ENCODE assay signal across 12 cellular contexts in genomic region chr19:49932731-49933131, GRCh38. TPM values are rescaled to one million over a fixed set of nuclear protein-coding genes. Genes with fewer than 3 reads are reported as not detected.
DNase-seq lines count a peak whose midpoint lies in the region; ATAC-seq, FAIRE-seq and TF ChIP-seq lines count a peak whose summit lies in the region.
"Had no signal": no experiment of that assay in that cellular context is flagged by ENCODE, and none has a peak within 500 bp of the region (broad histone marks: within the 10 kb centered on the region; RNA-seq: fewer than 3 reads in every experiment).

No MANE protein-coding gene starts in this region.

- 79 to 88% (median 86%) methylated on average over 19 to 25 of the region's 25 CpGs for WGBS in small intestine, 3 donors

- no peak overlapping the region for H2AFZ ChIP-seq in Karpas-422 (ENCODE audit: low read length)
- H2AFZ ChIP-seq: hepatocyte had no signal

- peaks cover 37% of the 10 kb centered on the region for H4K20me1 ChIP-seq in Karpas-422 (ENCODE audit: insufficient read depth, low read depth, low read length)

- peaks cover 48% of the 10 kb centered on the region for H3K36me3 Mint-ChIP-seq in activated CD4-positive, alpha-beta T cell treated with anti-CD3 and anti-CD28 coated beads, Interleukin-2, amount 10 ng/mL, durations not matched to agents 24 days and 14 days (ENCODE audit: low read depth)
- H3K36me3 Mint-ChIP-seq in activated naive CD4-positive, alpha-beta T cell treated with anti-CD3 and anti-CD28 coated beads, Interleukin-2, amount 10 ng/mL, durations not matched to agents 7 days and 5 days: peaks cover 25% of the 10 kb centered on the region

- H3K4me3 ChIP-seq in small intestine (ENCODE audit: low read depth in 1 of 2, low read length in 2 of 2) (no peak overlapping the region), Karpas-422 (ENCODE audit: low read length) (no peak overlapping the region)
- H3K4me3 ChIP-seq: esophagus muscularis mucosa, hepatocyte, SJSA1 had no signal

- in situ Hi-C loops in G401 (cut with HindIII; ENCODE audit: low sequenced_read_pairs): no loop called here

- H3K27ac Mint-ChIP-seq in activated CD4-positive, alpha-beta T cell treated with anti-CD3 and anti-CD28 coated beads, Interleukin-2, amount 10 ng/mL, durations not matched to agents 24 days and 14 days: peak overlapping the region; percentile 74
- H3K27ac Mint-ChIP-seq in activated naive CD4-positive, alpha-beta T cell treated with anti-CD3 and anti-CD28 coated beads, Interleukin-2, amount 10 ng/mL, durations not matched to agents 7 days and 5 days: peak overlapping the region; percentile 87

- H3K27me3 ChIP-seq in small intestine (ENCODE audit: control insufficient read depth in 2 of 2, insufficient read depth in 2 of 2, low read length in 2 of 2) (no peaks in the 10 kb centered on the region), Karpas-422 (ENCODE audit: low read length) (no peaks in the 10 kb centered on the region)
- H3K27me3 ChIP-seq: esophagus muscularis mucosa, hepatocyte, SJSA1 had no signal

- H3K36me3 ChIP-seq in small intestine (ENCODE audit: control insufficient read depth in 2 of 2, insufficient read depth in 2 of 2, low read length in 2 of 2) (peaks cover 0 to 3% of the 10 kb centered on the region in 2 donors), Karpas-422 (ENCODE audit: insufficient read depth, low read length) (peaks cover 39% of the 10 kb centered on the region)

- H3K4me1 Mint-ChIP-seq in activated CD4-positive, alpha-beta T cell treated with anti-CD3 and anti-CD28 coated beads, Interleukin-2, amount 10 ng/mL, durations not matched to agents 24 days and 14 days: peaks cover 41% of the 10 kb centered on the region
- peaks cover 58% of the 10 kb centered on the region for H3K4me1 Mint-ChIP-seq in activated naive CD4-positive, alpha-beta T cell treated with anti-CD3 and anti-CD28 coated beads, Interleukin-2, amount 10 ng/mL, durations not matched to agents 7 days and 5 days

- H3K9me3 ChIP-seq in small intestine (ENCODE audit: control insufficient read depth, low read depth) (no peaks in the 10 kb centered on the region), Karpas-422 (ENCODE audit: low read length) (no peaks in the 10 kb centered on the region)
- H3K9me3 ChIP-seq: esophagus muscularis mucosa, SJSA1 had no signal

- no peak for FAIRE-seq in small intestine (lab: Jason Lieb, UNC)

- peaks cover 35% of the 10 kb centered on the region for H3K79me2 ChIP-seq in Karpas-422 (ENCODE audit: low read length)

- intact Hi-C loops in activated CD4-positive, alpha-beta T cell treated with anti-CD3 and anti-CD28 coated beads, Interleukin-2, amount 10 ng/mL, durations not matched to agents 24 days and 14 days (cut with micrococcal nuclease): loop anchor here (5.0 kb wide), 1 partner anchor 120 kb away; the partner anchor contains the start of gene FUZ

- CTCF ChIA-PET in activated naive CD4-positive, alpha-beta T cell treated with anti-CD3 and anti-CD28 coated beads, Interleukin-2, amount 10 ng/mL, durations not matched to agents 7 days and 5 days (lab: Charles Lee): interaction anchor here (1.0 kb wide), 1 partner anchor 23 kb away, joined by 3 read pairs; no protein-coding TSS in a partner anchor

- peak; percentile 80 for DNase-seq in activated CD4-positive, alpha-beta T cell treated with anti-CD3 and anti-CD28 coated beads, Interleukin-2, amount 10 ng/mL, durations not matched to agents 24 days and 14 days
- DNase-seq in activated naive CD4-positive, alpha-beta T cell treated with anti-CD3 and anti-CD28 coated beads, Interleukin-2, amount 10 ng/mL, durations not matched to agents 7 days and 5 days: peak; percentile 75
- DNase-seq in small intestine: peak; percentile 19
- DNase-seq in GDM1 (lab: John Stamatoyannopoulos, UW): no peak
- no peak for DNase-seq in G401 (ENCODE audit: low spot score)
- DNase-seq in Karpas-422: no peak
- DNase-seq: GF-D8 had no signal

- peaks cover under 1 to 3% of the 10 kb centered on the region in 2 donors for H3K4me1 ChIP-seq in small intestine (ENCODE audit: control insufficient read depth in 2 of 2, insufficient read depth in 1 of 2, low read depth in 1 of 2, low read length in 1 of 2)
- peaks cover 27% of the 10 kb centered on the region for H3K4me1 ChIP-seq in Karpas-422 (ENCODE audit: low read length)

- no peak overlapping the region for H3K27ac ChIP-seq in small intestine (ENCODE audit: low read depth in 1 of 2, low read length in 1 of 2)
- no peak overlapping the region for H3K27ac ChIP-seq in Karpas-422 (ENCODE audit: low read length)
- H3K27ac ChIP-seq: esophagus muscularis mucosa, hepatocyte, SJSA1 had no signal

- peaks cover 10% of the 10 kb centered on the region for H3K27me3 Mint-ChIP-seq in activated CD4-positive, alpha-beta T cell treated with anti-CD3 and anti-CD28 coated beads, Interleukin-2, amount 10 ng/mL, durations not matched to agents 24 days and 14 days
- H3K27me3 Mint-ChIP-seq in activated naive CD4-positive, alpha-beta T cell treated with anti-CD3 and anti-CD28 coated beads, Interleukin-2, amount 10 ng/mL, durations not matched to agents 7 days and 5 days: peaks cover 62% of the 10 kb centered on the region

- H3K9ac ChIP-seq in Karpas-422 (ENCODE audit: low read length): no peak overlapping the region

- peak; percentile 21 for TF ChIP-seq POLR2A in GM18505 (IDR thresholded peaks at IDR 0.05; ENCODE audit: borderline replicate concordance, extremely low read depth, insufficient read depth, insufficient read length)

- peak overlapping the region; percentile 56 for H3K4me3 Mint-ChIP-seq in activated CD4-positive, alpha-beta T cell treated with anti-CD3 and anti-CD28 coated beads, Interleukin-2, amount 10 ng/mL, durations not matched to agents 24 days and 14 days
- H3K4me3 Mint-ChIP-seq in activated naive CD4-positive, alpha-beta T cell treated with anti-CD3 and anti-CD28 coated beads, Interleukin-2, amount 10 ng/mL, durations not matched to agents 7 days and 5 days: peak overlapping the region; percentile 59

- H3K9me3 Mint-ChIP-seq in activated CD4-positive, alpha-beta T cell treated with anti-CD3 and anti-CD28 coated beads, Interleukin-2, amount 10 ng/mL, durations not matched to agents 24 days and 14 days: peaks cover 4% of the 10 kb centered on the region
- H3K9me3 Mint-ChIP-seq in activated naive CD4-positive, alpha-beta T cell treated with anti-CD3 and anti-CD28 coated beads, Interleukin-2, amount 10 ng/mL, durations not matched to agents 7 days and 5 days: peaks cover 5% of the 10 kb centered on the region

- no peaks in the 10 kb centered on the region for H3K9me2 ChIP-seq in Karpas-422 (replicated peaks; ENCODE audit: insufficient read depth, low read length)

- H3K4me2 ChIP-seq in Karpas-422 (ENCODE audit: low read depth, low read length, poor library complexity, severe bottlenecking): no peak overlapping the region
- H3K4me2 ChIP-seq: hepatocyte had no signal

- no peak for ATAC-seq in GM18505 (IDR thresholded peaks at IDR 0.05; ENCODE audit: unreplicated experiment)
- ATAC-seq: HCT116 had no signal

RNA-seq across cellular contexts. Expression of gene NUP62, which starts 3.4 kb away (rescaled TPM):
- 217 and 232 TPM in 2 replicates for total RNA-seq in activated CD4-positive, alpha-beta T cell treated with anti-CD3 and anti-CD28 coated beads, Interleukin-2, amount 10 ng/mL, durations not matched to agents 24 days and 14 days
- polyA plus RNA-seq in small intestine: 10 to 100 TPM; 20.5 to 31.6 (median 24.2) TPM
- total RNA-seq in G401 (2014; rRNA removed; shearing (Covaris generic)): 79.9 and 86.1 TPM in 2 replicates
- 35.0 and 37.9 TPM in 2 replicates for total RNA-seq in Karpas-422 (2014; rRNA removed; shearing (Covaris generic); ENCODE audit: low replicate concordance)

RNA-seq across cellular contexts. Expression of gene ATF5, which starts 3.7 kb away (rescaled TPM):
- 44.3 and 45.5 TPM in 2 replicates for total RNA-seq in activated CD4-positive, alpha-beta T cell treated with anti-CD3 and anti-CD28 coated beads, Interleukin-2, amount 10 ng/mL, durations not matched to agents 24 days and 14 days
- 10 to 100 TPM; 40.2 to 51.7 (median 44.3) TPM for polyA plus RNA-seq in small intestine
- total RNA-seq in G401 (2014; rRNA removed; shearing (Covaris generic)): 9.4 and 12.4 TPM in 2 replicates
- 454 and 537 TPM in 2 replicates for total RNA-seq in Karpas-422 (2014; rRNA removed; shearing (Covaris generic); ENCODE audit: low replicate concordance)

RNA-seq across cellular contexts. Expression of gene SIGLEC11, which starts 28.2 kb away (rescaled TPM):
- not detected in 2 replicates for total RNA-seq in activated CD4-positive, alpha-beta T cell treated with anti-CD3 and anti-CD28 coated beads, Interleukin-2, amount 10 ng/mL, durations not matched to agents 24 days and 14 days
- 1 to 10 TPM in 1 of 3 donors, under 1 TPM in 2; 0.45 to 1.1 (median 0.54) TPM for polyA plus RNA-seq in small intestine
- not detected in 2 replicates for total RNA-seq in G401 (2014; rRNA removed; shearing (Covaris generic))
- total RNA-seq in Karpas-422 (2014; rRNA removed; shearing (Covaris generic); ENCODE audit: low replicate concordance): 0.87 TPM in 1 of 2 replicates, not detected in the other
- total RNA-seq: SJSA1 had no signal

RNA-seq across cellular contexts. Expression of gene IL4I1, which starts 36.0 kb away (rescaled TPM):
- 40.4 and 41.4 TPM in 2 replicates for total RNA-seq in activated CD4-positive, alpha-beta T cell treated with anti-CD3 and anti-CD28 coated beads, Interleukin-2, amount 10 ng/mL, durations not matched to agents 24 days and 14 days
- 1 to 10 TPM in 2 of 3 donors, not detected in 1; 1.0 to 1.3 TPM for polyA plus RNA-seq in small intestine
- total RNA-seq in G401 (2014; rRNA removed; shearing (Covaris generic)): 0.07 and 0.80 TPM in 2 replicates
- not detected in 2 replicates for total RNA-seq in Karpas-422 (2014; rRNA removed; shearing (Covaris generic); ENCODE audit: low replicate concordance)

RNA-seq across cellular contexts. Expression of gene TBC1D17, which starts 55.2 kb away (rescaled TPM):
- 36.5 and 36.8 TPM in 2 replicates for total RNA-seq in activated CD4-positive, alpha-beta T cell treated with anti-CD3 and anti-CD28 coated beads, Interleukin-2, amount 10 ng/mL, durations not matched to agents 24 days and 14 days
- polyA plus RNA-seq in small intestine: 10 to 100 TPM; 23.6 to 52.6 (median 36.2) TPM
- total RNA-seq in G401 (2014; rRNA removed; shearing (Covaris generic)): 6.5 and 7.6 TPM in 2 replicates
- 13.6 and 17.8 TPM in 2 replicates for total RNA-seq in Karpas-422 (2014; rRNA removed; shearing (Covaris generic); ENCODE audit: low replicate concordance)

Comparison
In these comparisons a context has a peak if more than half of its experiments do, and no peak if none do; other contexts are left out.
1. DNase-seq: peak in activated CD4-positive, alpha-beta T cell treated with anti-CD3 and anti-CD28 coated beads, Interleukin-2, amount 10 ng/mL, durations not matched to agents 24 days and 14 days (single experiment), activated naive CD4-positive, alpha-beta T cell treated with anti-CD3 and anti-CD28 coated beads, Interleukin-2, amount 10 ng/mL, durations not matched to agents 7 days and 5 days (single experiment) and small intestine (single experiment); none in GDM1 (single experiment), G401 (single experiment) and Karpas-422 (single experiment).